In genomic region chr20:1718604-1719384, GRCh38 we compare ENCODE assay signal across 10 cellular contexts.
DNase-seq lines count a peak whose midpoint lies in the region; ATAC-seq, FAIRE-seq and TF ChIP-seq lines count a peak whose summit lies in the region.
"Had no signal": no experiment of that assay in that cellular context is flagged by ENCODE, and none has a peak within 500 bp of the region (broad histone marks: within the 10 kb centered on the region; RNA-seq: fewer than 3 reads in every experiment).

No MANE protein-coding gene starts in this region.

- TF ChIP-seq CTCF in fibroblast of villous mesenchyme (IDR thresholded peaks at IDR 0.05; ENCODE audit: insufficient read depth, low read depth, low read length) = no peak

- DNase-seq in H54 (ENCODE audit: insufficient read length, low spot score) (peak; percentile 29), T1000 (lab: John Stamatoyannopoulos, UW) (peak; percentile 12), fibroblast of villous mesenchyme (ENCODE audit: low read depth) (peak; percentile 22), superior temporal gyrus (ENCODE audit: extremely low spot score) (peak; percentile 39), amygdala (lab: John Stamatoyannopoulos, UW) (no peak), ureter (ENCODE audit: low spot score) (no peak)
- DNase-seq: DND-41 had no signal

- TF ChIP-seq POLR2A in H54 (IDR thresholded peaks at IDR 0.05; ENCODE audit: low read depth, low read length) = no peak

- peak; percentile 93 for FAIRE-seq in H54 (lab: Jason Lieb, UNC)

- no peak overlapping the region for H3K4me3 ChIP-seq in fibroblast of villous mesenchyme (ENCODE audit: low read depth, low read length)
- H3K4me3 ChIP-seq: body of pancreas had no signal

- no peak for ATAC-seq in HG03469 (IDR thresholded peaks at IDR 0.05; ENCODE audit: unreplicated experiment)
- ATAC-seq: body of pancreas, Panc1 had no signal

Comparison
In these comparisons a context has a peak if more than half of its experiments do, and no peak if none do; other contexts are left out.
1. DNase-seq: peak in H54 (single experiment), T1000 (single experiment), fibroblast of villous mesenchyme (single experiment) and superior temporal gyrus (single experiment); none in amygdala (0 of 56) and ureter (single experiment).